ENCODE assay signal across 9 cellular contexts in the genomic region with DNA sequence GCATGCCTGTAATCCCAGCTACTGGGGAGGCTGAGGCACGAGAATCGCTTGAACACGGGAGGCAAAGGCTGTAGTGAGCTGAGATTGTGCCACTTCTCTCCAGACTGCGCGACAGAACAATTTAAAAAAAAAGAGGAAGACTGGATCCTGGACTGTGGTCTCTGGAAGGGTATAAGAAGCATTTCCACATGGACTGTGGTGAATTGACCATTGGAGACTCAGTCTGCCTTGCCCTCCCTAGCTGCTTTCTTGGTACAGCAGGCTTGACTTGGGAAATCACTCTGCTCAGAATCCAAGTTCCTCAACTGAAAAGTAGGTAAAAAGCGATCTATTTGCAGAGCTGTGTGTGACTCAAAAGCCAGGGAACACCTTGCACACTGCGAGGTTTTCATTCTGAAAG. TPM values are rescaled to one million over a fixed set of nuclear protein-coding genes. Genes with fewer than 3 reads are reported as not detected.
A peak's percentile ranks its signal among the peaks of the same experiment; 100 is the strongest.
DNase-seq lines count a peak whose midpoint lies in the region; ATAC-seq, FAIRE-seq and TF ChIP-seq lines count a peak whose summit lies in the region.
"Had no signal": no experiment of that assay in that cellular context is flagged by ENCODE, and none has a peak within 500 bp of the region (broad histone marks: within the 10 kb centered on the region; RNA-seq: fewer than 3 reads in every experiment).

No MANE protein-coding gene starts in this region.

- no peak overlapping the region for H3K27ac ChIP-seq in CD8-positive, alpha-beta T cell (ENCODE audit: low read depth, low read length)
- no peak overlapping the region; the same call in 1 of the 2 replicates for H3K27ac ChIP-seq in GM12878 (ENCODE audit: control insufficient read depth, insufficient read depth)
- H3K27ac ChIP-seq in parathyroid adenoma: no peak overlapping the region

- peak overlapping the region; percentile 86 for H3K4me3 ChIP-seq in CD8-positive, alpha-beta T cell (ENCODE audit: low read depth, low read length)
- no peak overlapping the region for H3K4me3 ChIP-seq in Loucy (ENCODE audit: low read length, poor library complexity, severe bottlenecking)
- 0 out of 2 replicates have a peak overlapping the region, but pooled peaks have one; percentile 86 for H3K4me3 ChIP-seq in GM12878
- H3K4me3 ChIP-seq in parathyroid adenoma (ENCODE audit: low read depth, low read length): peak overlapping the region; percentile 85
- no peak overlapping the region for H3K4me3 ChIP-seq in mucosa of descending colon
- H3K4me3 ChIP-seq in MG63: no peak overlapping the region; the same call in 1 of the 2 replicates

- POLR2A ChIA-PET in CD8-positive, alpha-beta T cell (lab: Charles Lee): interaction anchor here (0.7 to 2.4 kb wide), 7 partner anchors 7 to 111 kb away, joined by 4 to 13 read pairs (median 6); partner anchors contain the start of genes ANKS3, DNAAF8 and NUDT16L1
- POLR2A ChIA-PET in GM12878 (lab: Charles Lee): interaction anchor here (0.5 to 2.7 kb wide), 6 partner anchors 7 to 144 kb away, joined by 3 to 25 read pairs (median 6); partner anchors contain the start of genes ANKS3 and DNAAF8

- RAD21 ChIA-PET in GM12878 (lab: Charles Lee; ENCODE audit: unreplicated experiment): interaction anchor here (1.0 to 3.4 kb wide), 6 partner anchors 7 to 118 kb away, joined by 5 to 24 read pairs (median 8); partner anchors contain the start of genes ANKS3 and DNAAF8

- BruUV-seq in GM12878 (replicated peaks; lab: Mats Ljungman, UMichigan): TSS peak; percentile 91

- no peaks in the 10 kb centered on the region for H3K9me3 Mint-ChIP-seq in CD8-positive, alpha-beta T cell

- CTCF ChIA-PET in CD8-positive, alpha-beta T cell (lab: Charles Lee): interaction anchor here (0.6 to 2.7 kb wide), 19 partner anchors 8 to 317 kb away, joined by 3 to 13 read pairs (median 3); partner anchors contain the start of genes ANKS3, DNAAF8 and NUDT16L1
- CTCF ChIA-PET in GM12878 (lab: Yijun Ruan, JAX): interaction anchor here (0.8 to 4.0 kb wide), 20 partner anchors 7 to 352 kb away, joined by 3 to 43 read pairs (median 4); partner anchors contain the start of genes CDIP1 and HMOX2

- H3K9me3 ChIP-seq in CD8-positive, alpha-beta T cell (ENCODE audit: low read length): no peaks in the 10 kb centered on the region
- H3K9me3 ChIP-seq in Loucy (ENCODE audit: insufficient read depth, low read depth, low read length) (no peaks in the 10 kb centered on the region), GM12878 (replicated peaks; ENCODE audit: control insufficient read depth, insufficient read depth, low read length) (no peaks in the 10 kb centered on the region; the same call in 2 of the 3 replicates), parathyroid adenoma (ENCODE audit: control insufficient read depth, low read length) (no peaks in the 10 kb centered on the region), mucosa of descending colon (no peaks in the 10 kb centered on the region), MG63 (no peaks in the 10 kb centered on the region)
- H3K9me3 ChIP-seq: SJCRH30 had no signal

- no peak for TF ChIP-seq EP300 in GM12878 (IDR thresholded peaks at IDR 0.05; ENCODE audit: borderline replicate concordance in 1 of 2, control insufficient read depth in 1 of 2, low read depth in 2 of 2, low read length in 2 of 2)

- no peaks in the 10 kb centered on the region for H3K27me3 ChIP-seq in CD8-positive, alpha-beta T cell (ENCODE audit: insufficient read depth, low read length)
- H3K27me3 ChIP-seq in Loucy (ENCODE audit: insufficient read depth, low read length, poor library complexity, severe bottlenecking) (no peaks in the 10 kb centered on the region), GM12878 (replicated peaks in 1 of 2; ENCODE audit: control insufficient read depth in 2 of 2, insufficient read depth in 2 of 2, low read length in 1 of 2) (no peaks in the 10 kb centered on the region), parathyroid adenoma (ENCODE audit: control insufficient read depth, insufficient read depth, low read length) (no peaks in the 10 kb centered on the region), MG63 (no peaks in the 10 kb centered on the region)
- H3K27me3 ChIP-seq: SJCRH30 had no signal

- H3F3A ChIP-seq in Loucy (ENCODE audit: low read depth): no peaks in the 10 kb centered on the region

- H3K36me3 Mint-ChIP-seq in CD8-positive, alpha-beta T cell: peaks cover 12% of the 10 kb centered on the region

- intact Hi-C loops in CD8-positive, alpha-beta T cell (cut with DNase I, micrococcal nuclease): no loop called here
- intact Hi-C loops in GM12878 (cut with micrococcal nuclease; ENCODE audit: unreplicated experiment): no loop called here
- intact Hi-C loops in mucosa of descending colon (cut with DNase I, micrococcal nuclease): no loop called here

- no peak for TF ChIP-seq POLR2A in GM12878 (IDR thresholded peaks at IDR 0.05; ENCODE audit: low read depth, low read length)

- no peak for DNase-seq in CD8-positive, alpha-beta T cell
- DNase-seq in GM12878 (ENCODE audit: low read depth, low spot score) (no peak), mucosa of descending colon (no peak), MG63 (no peak)
- DNase-seq: NCI-H2171 treated with DMSO at 0.1 percent for 48 hours had no signal

- TF ChIP-seq CTCF in CD8-positive, alpha-beta T cell (IDR thresholded peaks at IDR 0.05): no peak
- TF ChIP-seq CTCF in Loucy (conservative IDR thresholded peaks at IDR 0.05; ENCODE audit: low read length): no peak
- no peak for TF ChIP-seq CTCF in GM12878 (IDR thresholded peaks at IDR 0.05 in 2 of 3, conservative IDR thresholded peaks at IDR 0.05 in 1 of 3; ENCODE audit: control insufficient read depth in 2 of 3, extremely low read depth in 1 of 3, insufficient read depth in 1 of 3, low read depth in 3 of 3, low read length in 3 of 3)
- no peak for TF ChIP-seq CTCF in parathyroid adenoma (IDR thresholded peaks at IDR 0.05)
- no peak for TF ChIP-seq CTCF in mucosa of descending colon (IDR thresholded peaks at IDR 0.05)

- peaks cover 5% of the 10 kb centered on the region for H4K20me1 ChIP-seq in Loucy (ENCODE audit: insufficient read depth, low read length, poor library complexity, severe bottlenecking)
- H4K20me1 ChIP-seq in GM12878 (ENCODE audit: control insufficient read depth, insufficient read depth): no peaks in the 10 kb centered on the region

- H3K79me2 ChIP-seq in Loucy (ENCODE audit: insufficient read depth, low read length) (peaks cover 34% of the 10 kb centered on the region), GM12878 (ENCODE audit: control insufficient read depth, insufficient read depth, low read length) (peaks cover 34% of the 10 kb centered on the region), parathyroid adenoma (peaks cover 41% of the 10 kb centered on the region)

- no peak for ATAC-seq in CD8-positive, alpha-beta T cell
- no peak for ATAC-seq in GM12878
- ATAC-seq in GM18909 (IDR thresholded peaks at IDR 0.05; ENCODE audit: poor library complexity, unreplicated experiment): no peak
- ATAC-seq in mucosa of descending colon: no peak

- peak overlapping the region; percentile 93 for H3K4me3 Mint-ChIP-seq in CD8-positive, alpha-beta T cell

- no peaks in the 10 kb centered on the region for H3K27me3 Mint-ChIP-seq in CD8-positive, alpha-beta T cell (ENCODE audit: low read depth)

- no peak for TF ChIP-seq RAD21 in GM12878 (IDR thresholded peaks at IDR 0.05; ENCODE audit: insufficient read depth, low read depth, low read length)

- H3K9me2 ChIP-seq in Loucy (replicated peaks; ENCODE audit: low read depth, low read length): no peaks in the 10 kb centered on the region

- in situ Hi-C loops in GM12878 (cut with MboI): no loop called here

- peak overlapping the region; percentile 76 for H3K27ac Mint-ChIP-seq in CD8-positive, alpha-beta T cell

- H3K4me2 ChIP-seq in Loucy (ENCODE audit: low read depth, low read length, poor library complexity, severe bottlenecking): peak overlapping the region; percentile 29
- H3K4me2 ChIP-seq in GM12878 (ENCODE audit: control insufficient read depth, insufficient read depth): peak overlapping the region; percentile 85
- H3K4me2 ChIP-seq in parathyroid adenoma (ENCODE audit: low read length): peak overlapping the region; percentile 80

- H3K36me3 ChIP-seq in CD8-positive, alpha-beta T cell (ENCODE audit: insufficient read depth, low read length): no peaks in the 10 kb centered on the region
- no peaks in the 10 kb centered on the region for H3K36me3 ChIP-seq in Loucy (ENCODE audit: insufficient read depth, low read length)
- 0 out of 4 replicates have a peak, but pooled peaks cover 0 to 2% of the 10 kb centered on the region in 2 experiments for H3K36me3 ChIP-seq in GM12878 (ENCODE audit: control insufficient read depth in 2 of 2, insufficient read depth in 2 of 2, low read length in 1 of 2)
- no peaks in the 10 kb centered on the region for H3K36me3 ChIP-seq in parathyroid adenoma (ENCODE audit: control insufficient read depth, insufficient read depth, low read length)
- no peaks in the 10 kb centered on the region for H3K36me3 ChIP-seq in mucosa of descending colon (ENCODE audit: low read depth)
- peaks cover 20% of the 10 kb centered on the region for H3K36me3 ChIP-seq in MG63
- H3K36me3 ChIP-seq: SJCRH30 had no signal

- H2AFZ ChIP-seq in Loucy (ENCODE audit: low read length) (0 out of 2 replicates have a peak overlapping the region, but pooled peaks have one; percentile 80), GM12878 (ENCODE audit: control insufficient read depth, low read depth, low read length) (no peak overlapping the region; the same call in 1 of the 2 replicates), parathyroid adenoma (peak overlapping the region; percentile 99)

- peaks cover 28% of the 10 kb centered on the region for H3K4me1 ChIP-seq in CD8-positive, alpha-beta T cell (ENCODE audit: insufficient read depth, low read length)
- H3K4me1 ChIP-seq in Loucy (ENCODE audit: insufficient read depth, low read length, poor library complexity, severe bottlenecking) (peaks cover 18% of the 10 kb centered on the region), GM12878 (ENCODE audit: control insufficient read depth, insufficient read depth, low read length) (peaks cover 19% of the 10 kb centered on the region), parathyroid adenoma (peaks cover 15% of the 10 kb centered on the region), mucosa of descending colon (ENCODE audit: low read depth) (peaks cover 13% of the 10 kb centered on the region)
- H3K4me1 ChIP-seq: SJCRH30 had no signal

- no peak overlapping the region for H3K9ac ChIP-seq in Loucy (ENCODE audit: low read depth, low read length, poor library complexity, severe bottlenecking)
- H3K9ac ChIP-seq in GM12878 (ENCODE audit: control insufficient read depth, insufficient read depth, low read length): no peak overlapping the region
- H3K9ac ChIP-seq in parathyroid adenoma: no peak overlapping the region

- WGBS in GM12878 (ENCODE audit: insufficient coverage, insufficient replicate concordance, low lambda C conversion rate, missing lambda C conversion rate): 91% methylated on average over 7 of the region's 7 CpGs

- no peak for FAIRE-seq in GM12878 (lab: Jason Lieb, UNC)

- SMC1A ChIA-PET in GM12878 (lab: Charles Lee; ENCODE audit: uncharacterized antibody, unreplicated experiment): interaction anchor here (0.6 to 4.1 kb wide), 9 partner anchors 7 to 179 kb away, joined by 3 to 15 read pairs (median 6); partner anchors contain the start of genes ANKS3, DNAAF8 and ROGDI

- peaks cover 30% of the 10 kb centered on the region for H3K4me1 Mint-ChIP-seq in CD8-positive, alpha-beta T cell (ENCODE audit: low read depth)

RNA-seq across cellular contexts. Expression of gene MGRN1, which starts 1.0 kb away (rescaled TPM):
- total RNA-seq in CD8-positive, alpha-beta T cell: 10 to 100 TPM; 46.5 to 48.6 TPM
- 99.4 and 104 TPM in 2 replicates for total RNA-seq in GM12878 (2013; cell fraction: nucleolus; rRNA removed)
- total RNA-seq in GM12878 (2014; rRNA removed) (19.3 and 23.4 TPM in 2 replicates), GM12878 (2014; rRNA removed; fragmentation: Illumina TruSeq; extraction: Trizol) (6.4 and 9.4 TPM in 2 replicates), GM12878 (2021) (77.1 and 86.7 TPM in 2 replicates), mucosa of descending colon (10 to 100 TPM; 72.3 to 80.2 (median 77.0) TPM)
- 15.2 TPM for polyA plus RNA-seq in GM12878 (2011; ENCODE audit: low read depth)
- polyA plus RNA-seq in GM12878 (2011; rRNA removed) (2.6 and 4.0 TPM in 2 replicates), GM12878 (2014; fragmentation: Illumina TruSeq; extraction: Trizol) (7.9 and 12.7 TPM in 2 replicates), GM12878 (2014; fragmentation: Nextera tagmentation; extraction: Ambion mirVana) (under 1 TPM; 0.35 to 0.77 TPM), GM12878 (2014; rRNA removed) (24.3 and 32.9 TPM in 2 replicates), GM12878 (2016; fragmentation: Nextera tagmentation; extraction: Ambion mirVana) (10 to 100 TPM; 16.6 to 17.7 TPM)
- polyA plus RNA-seq in GM12878 (2011; cell fraction: cytosol; rRNA removed): 7.5 and 11.1 TPM in 2 replicates
- polyA plus RNA-seq in GM12878 (2011; cell fraction: nucleus; rRNA removed): 29.8 and 52.4 TPM in 2 replicates
- polyA plus RNA-seq in GM12878 (2012): 35.9 and 43.4 TPM in 2 replicates
- 10.5 and 20.3 TPM in 2 replicates for polyA minus RNA-seq in GM12878 (2011; rRNA and poly(A)+ RNA removed)
- polyA minus RNA-seq in GM12878 (2011; cell fraction: cytosol; rRNA and poly(A)+ RNA removed): 16.2 and 17.4 TPM in 2 replicates
- polyA minus RNA-seq in GM12878 (2011; cell fraction: nucleus; rRNA and poly(A)+ RNA removed): 15.1 and 27.0 TPM in 2 replicates
- 8.3 and 13.8 TPM in 2 replicates for total RNA-seq in MG63 (2014; rRNA removed; shearing (Covaris generic); ENCODE audit: low replicate concordance)

RNA-seq across cellular contexts. Expression of gene UBALD1, which starts 8.9 kb away (rescaled TPM):
- total RNA-seq in CD8-positive, alpha-beta T cell: 10 to 100 TPM; 17.1 to 19.9 TPM
- 14.4 and 16.6 TPM in 2 replicates for total RNA-seq in GM12878 (2013; cell fraction: nucleolus; rRNA removed)
- 9.6 and 15.7 TPM in 2 replicates for total RNA-seq in GM12878 (2014; rRNA removed)
- 3.7 and 4.3 TPM in 2 replicates for total RNA-seq in GM12878 (2014; rRNA removed; fragmentation: Illumina TruSeq; extraction: Trizol)
- total RNA-seq in GM12878 (2021): 24.2 and 32.7 TPM in 2 replicates
- 5.6 TPM for polyA plus RNA-seq in GM12878 (2011; ENCODE audit: low read depth)
- polyA plus RNA-seq in GM12878 (2011; rRNA removed): 0.94 and 2.6 TPM in 2 replicates
- polyA plus RNA-seq in GM12878 (2011; cell fraction: cytosol; rRNA removed): 4.2 and 7.8 TPM in 2 replicates
- polyA plus RNA-seq in GM12878 (2011; cell fraction: nucleus; rRNA removed): 17.7 and 29.2 TPM in 2 replicates
- polyA plus RNA-seq in GM12878 (2012): 13.8 and 35.9 TPM in 2 replicates
- 0.35 and 2.7 TPM in 2 replicates for polyA plus RNA-seq in GM12878 (2014; fragmentation: Illumina TruSeq; extraction: Trizol)
- under 1 TPM; 0.05 to 0.82 TPM for polyA plus RNA-seq in GM12878 (2014; fragmentation: Nextera tagmentation; extraction: Ambion mirVana)
- polyA plus RNA-seq in GM12878 (2014; rRNA removed): 23.1 and 29.7 TPM in 2 replicates
- 1 to 10 TPM; 6.5 to 9.3 TPM for polyA plus RNA-seq in GM12878 (2016; fragmentation: Nextera tagmentation; extraction: Ambion mirVana)
- polyA minus RNA-seq in GM12878 (2011; rRNA and poly(A)+ RNA removed): 1.0 and 3.6 TPM in 2 replicates
- polyA minus RNA-seq in GM12878 (2011; cell fraction: cytosol; rRNA and poly(A)+ RNA removed): 4.4 and 5.0 TPM in 2 replicates
- 7.3 and 20.9 TPM in 2 replicates for polyA minus RNA-seq in GM12878 (2011; cell fraction: nucleus; rRNA and poly(A)+ RNA removed)
- total RNA-seq in mucosa of descending colon: 10 to 100 TPM; 21.3 to 38.8 (median 22.5) TPM
- 18.7 and 29.4 TPM in 2 replicates for total RNA-seq in MG63 (2014; rRNA removed; shearing (Covaris generic); ENCODE audit: low replicate concordance)

Comparison
In these comparisons a context has a peak if more than half of its experiments do, and no peak if none do; other contexts are left out.
1. H3K4me3 ChIP-seq: peak in CD8-positive, alpha-beta T cell (single experiment), GM12878 (single experiment) and parathyroid adenoma (single experiment); none in Loucy (single experiment), mucosa of descending colon (single experiment) and MG63 (single experiment).
2. H3K4me2 ChIP-seq: peak in every context shown above with its lines; median percentile 85 in GM12878; 80 in parathyroid adenoma; 29 in Loucy.